In the genomic region with DNA sequence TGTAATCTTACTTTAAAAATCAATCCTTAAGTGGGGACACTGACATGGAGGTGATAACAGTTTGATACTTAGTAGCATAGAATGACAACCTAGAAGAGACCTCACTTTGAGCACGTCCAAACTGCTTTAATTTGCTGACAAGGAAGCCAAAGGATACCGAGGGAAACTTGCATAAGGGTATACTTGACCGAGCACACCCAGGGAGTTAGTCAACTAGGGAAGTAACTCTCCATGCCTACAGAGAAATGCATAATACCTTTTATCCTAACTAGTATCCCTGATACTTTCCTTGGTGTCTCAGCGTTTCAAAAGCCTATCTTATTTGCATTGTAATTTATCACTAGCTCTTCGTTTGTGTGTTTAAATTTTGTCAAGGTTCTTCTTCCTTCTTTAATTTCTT, we compare ENCODE assay signal across 25 cellular contexts. TPM values are rescaled to one million over a fixed set of nuclear protein-coding genes. Genes with fewer than 3 reads are reported as not detected.
"Had no signal": no experiment of that assay in that cellular context is flagged by ENCODE, and none has a peak within 500 bp of the region (broad histone marks: within the 10 kb centered on the region; RNA-seq: fewer than 3 reads in every experiment).

No MANE protein-coding gene starts in this region.

- H3K36me3 ChIP-seq: adrenal gland, neutrophil, ovary, prostate gland, thyroid gland, WERI-Rb-1 had no signal

- H3K4me1 ChIP-seq: prostate gland had no signal

- H3K4me1 Mint-ChIP-seq: memory B cell, nephron had no signal

- H3K36me3 Mint-ChIP-seq: activated naive CD4-positive, alpha-beta T cell treated with anti-CD3 and anti-CD28 coated beads, Interleukin-2, amount 50 U/mL, for 72 hours; memory B cell had no signal

- H3K4me3 ChIP-seq: adrenal gland, dorsolateral prefrontal cortex, ovary, prostate gland, thyroid gland had no signal

- FAIRE-seq: astrocyte, colon, endothelial cell of umbilical vein, kidney, TTC549, urothelium cell line had no signal

- H3K27ac ChIP-seq: adrenal gland, dorsolateral prefrontal cortex, neutrophil, ovary, prostate gland, thyroid gland, WERI-Rb-1 had no signal

- H3K27ac Mint-ChIP-seq: activated naive CD4-positive, alpha-beta T cell treated with anti-CD3 and anti-CD28 coated beads, Interleukin-2, amount 50 U/mL, for 72 hours; memory B cell; nephron had no signal

- H3K27me3 ChIP-seq: adrenal gland, dorsolateral prefrontal cortex, neutrophil, ovary, thyroid gland had no signal

- H3K9me3 Mint-ChIP-seq: central memory CD8-positive, alpha-beta T cell; effector memory CD8-positive, alpha-beta T cell; memory B cell; nephron had no signal

- H3K9me3 ChIP-seq: adrenal gland, neutrophil, ovary, prostate gland, thyroid gland had no signal

- H3K27me3 Mint-ChIP-seq: central memory CD8-positive, alpha-beta T cell; effector memory CD8-positive, alpha-beta T cell; memory B cell had no signal

- DNase-seq: activated CD4-positive, alpha-beta T cell treated with anti-CD3 and anti-CD28 coated beads for 1 hour; activated CD4-positive, alpha-beta T cell treated with anti-CD3 and anti-CD28 coated beads, Interleukin-2, amount 50 U/mL, for 1 hour; activated T-cell treated with anti-CD3 and anti-CD28 coated beads, Interleukin-2, amount 50 U/mL, for 1 hour; adrenal gland; dorsolateral prefrontal cortex; effector memory CD8-positive, alpha-beta T cell; foreskin fibroblast; kidney; ovary; stimulated activated CD4-positive, alpha-beta T cell treated with anti-CD3 and anti-CD28 coated beads, Interleukin-4, amount 100 ng/mL, for 4 hours; stimulated activated naive CD8-positive, alpha-beta T cell treated with anti-CD3 and anti-CD28 coated beads, Interleukin-15, Interleukin-2, amounts not matched to agents 100 U/mL and 50 U/mL, for 24 hours; T-helper 1 cell; WERI-Rb-1 had no signal

- H3K4me3 Mint-ChIP-seq: central memory CD8-positive, alpha-beta T cell; effector memory CD8-positive, alpha-beta T cell; memory B cell; nephron had no signal

RNA-seq across cellular contexts. Expression of gene TPRG1, which starts 5.4 kb away (rescaled TPM):
- total RNA-seq: endothelial cell of umbilical vein had no signal
